ENCODE assay signal across 11 cellular contexts in the genomic region with DNA sequence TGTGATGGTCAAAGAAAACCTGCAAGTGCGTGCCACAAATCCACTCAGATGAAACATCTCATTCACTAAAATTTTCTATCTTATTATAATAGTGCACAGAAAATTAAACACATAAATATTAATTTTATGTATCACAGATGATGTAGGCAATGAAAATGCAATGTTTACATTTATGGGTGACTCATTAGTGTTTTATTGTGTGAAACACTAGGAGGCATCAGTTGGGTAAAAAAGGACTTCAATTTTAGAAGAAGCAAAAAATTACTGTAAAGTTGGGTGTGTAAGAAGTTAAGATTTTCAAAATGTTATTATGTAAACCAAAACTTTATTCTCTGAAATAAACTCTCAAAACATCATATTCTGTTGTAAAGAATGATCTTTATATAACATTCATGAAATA. TPM values are rescaled to one million over a fixed set of nuclear protein-coding genes. Genes with fewer than 3 reads are reported as not detected.
DNase-seq lines count a peak whose midpoint lies in the region; ATAC-seq and TF ChIP-seq lines count a peak whose summit lies in the region.
"Had no signal": no experiment of that assay in that cellular context is flagged by ENCODE, and none has a peak within 500 bp of the region (broad histone marks: within the 10 kb centered on the region; RNA-seq: fewer than 3 reads in every experiment).

No MANE protein-coding gene starts in this region.

- H3K9me3 ChIP-seq in right atrium auricular region: no peaks in the 10 kb centered on the region
- no peaks in the 10 kb centered on the region for H3K9me3 ChIP-seq in RWPE2 (ENCODE audit: severe bottlenecking)

- no peak for TF ChIP-seq CTCF in right atrium auricular region (IDR thresholded peaks at IDR 0.05)
- peak; percentile 27 for TF ChIP-seq CTCF in RWPE2 (IDR thresholded peaks at IDR 0.05; ENCODE audit: poor library complexity, severe bottlenecking)
- no peak for TF ChIP-seq CTCF in fibroblast of villous mesenchyme (IDR thresholded peaks at IDR 0.05; ENCODE audit: insufficient read depth, low read depth, low read length)

- H3K27me3 ChIP-seq in right atrium auricular region (no peaks in the 10 kb centered on the region), RWPE2 (ENCODE audit: insufficient read depth, poor library complexity, severe bottlenecking) (peaks cover 78% of the 10 kb centered on the region)

- intact Hi-C loops in Right ventricle myocardium inferior (cut with DNase I): no loop called here

- H3K36me3 ChIP-seq in right atrium auricular region: no peaks in the 10 kb centered on the region
- no peaks in the 10 kb centered on the region for H3K36me3 ChIP-seq in RWPE2 (ENCODE audit: low read depth)

- H3K4me1 ChIP-seq in right atrium auricular region: peaks cover 0 to 49% of the 10 kb centered on the region in 2 donors
- H3K4me1 ChIP-seq in RWPE2 (ENCODE audit: insufficient read depth, poor library complexity, severe bottlenecking): no peaks in the 10 kb centered on the region

- no peak for ATAC-seq in Right ventricle myocardium inferior
- ATAC-seq in RWPE2 (ENCODE audit: low read depth): no peak
- ATAC-seq in GM19397 (IDR thresholded peaks at IDR 0.05; ENCODE audit: unreplicated experiment): no peak

- no peak for DNase-seq in right atrium auricular region (ENCODE audit: low spot score)
- no peak for DNase-seq in Right ventricle myocardium inferior (ENCODE audit: missing footprints)
- DNase-seq in RWPE2 (ENCODE audit: low spot score): no peak
- peak; percentile 27 for DNase-seq in fibroblast of villous mesenchyme (ENCODE audit: low read depth)
- no peak for DNase-seq in NK-92 (lab: John Stamatoyannopoulos, UW; ENCODE audit: unreplicated experiment)
- DNase-seq in occipital lobe (lab: John Stamatoyannopoulos, UW): no peak
- no peak for DNase-seq in AG08395 (ENCODE audit: low spot score)
- DNase-seq: activated CD8-positive, alpha-beta memory T cell treated with anti-CD3 and anti-CD28 coated beads, Interleukin-2, amount 50 U/mL, for 48 hours; T1000 had no signal

- H3K27ac ChIP-seq in right atrium auricular region (peak overlapping the region; percentile 39 to 93), RWPE2 (ENCODE audit: poor library complexity, severe bottlenecking) (no peak overlapping the region)

- H3K4me3 ChIP-seq in right atrium auricular region (no peak overlapping the region), RWPE2 (ENCODE audit: severe bottlenecking) (no peak overlapping the region), fibroblast of villous mesenchyme (ENCODE audit: low read depth, low read length) (no peak overlapping the region)
- H3K4me3 ChIP-seq: smooth muscle cell had no signal

RNA-seq across cellular contexts. Expression of a gene that starts 4.0 kb away (rescaled TPM):
- total RNA-seq in right atrium auricular region: 10 to 100 TPM; 36.1 to 57.5 TPM
- 46.7 TPM for total RNA-seq in Right ventricle myocardium inferior
- total RNA-seq in fibroblast of villous mesenchyme: 8.1 and 16.0 TPM in 2 replicates
- 2,088 TPM for total RNA-seq in occipital lobe

Comparison
In these comparisons a context has a peak if more than half of its experiments do, and no peak if none do; other contexts are left out.
1. RNA of a gene that starts 4.0 kb away (total RNA-seq): 2,088 TPM in occipital lobe (single experiment); 36.1 to 57.5 TPM in right atrium auricular region, 46.7 TPM in Right ventricle myocardium inferior (single experiment) and 8.1 to 16.0 TPM in fibroblast of villous mesenchyme; every median in the first group is over 10 times any median in the second.